21 cellular contexts compared by ENCODE assay signal in genomic region chr5:116562669-116563068, GRCh38. TPM values are rescaled to one million over a fixed set of nuclear protein-coding genes. Genes with fewer than 3 reads are reported as not detected.
"Had no signal": no experiment of that assay in that cellular context is flagged by ENCODE, and none has a peak within 500 bp of the region (broad histone marks: within the 10 kb centered on the region; RNA-seq: fewer than 3 reads in every experiment).

No MANE protein-coding gene starts in this region.

- H3K4me1 Mint-ChIP-seq: stimulated activated naive CD8-positive, alpha-beta T cell treated with anti-CD3 and anti-CD28 coated beads, Interleukin-15, amount 100 ng/mL, for 72 hours had no signal

- H3K9me3 Mint-ChIP-seq: effector memory CD8-positive, alpha-beta T cell; naive thymus-derived CD8-positive, alpha-beta T cell; stimulated activated naive CD8-positive, alpha-beta T cell treated with anti-CD3 and anti-CD28 coated beads, Interleukin-15, amount 100 ng/mL, for 72 hours had no signal

- H3K36me3 ChIP-seq: ovary, spleen, tibial artery, upper lobe of left lung had no signal

- H3K27me3 ChIP-seq: ovary, spleen, testis, tibial artery, upper lobe of left lung had no signal

- H3K4me3 ChIP-seq: ovary, psoas muscle, skin epidermis, spleen, testis, tibial artery, upper lobe of left lung had no signal

- DNase-seq: cerebellar nuclear complex; cortex of kidney; effector memory CD8-positive, alpha-beta T cell; head of caudate nucleus; kidney; naive thymus-derived CD8-positive, alpha-beta T cell; nephron progenitor cell; occipital lobe; ovary; psoas muscle; spleen; stimulated activated CD4-positive, alpha-beta T cell treated with anti-CD3 and anti-CD28 coated beads, Interleukin-2, amount 100 ng/mL, for 48 hours; stimulated activated CD8-positive, alpha-beta memory T cell treated with anti-CD3 and anti-CD28 coated beads, Interleukin-4, amount 100 ng/mL, for 48 hours; stimulated activated naive CD4-positive, alpha-beta T cell; stimulated activated naive CD8-positive, alpha-beta T cell treated with anti-CD3 and anti-CD28 coated beads, Interleukin-15, amount 100 ng/mL, for 72 hours; testis; tibial artery had no signal

- H3K27ac Mint-ChIP-seq: effector memory CD8-positive, alpha-beta T cell; naive thymus-derived CD8-positive, alpha-beta T cell; nephron progenitor cell; stimulated activated naive CD8-positive, alpha-beta T cell treated with anti-CD3 and anti-CD28 coated beads, Interleukin-15, amount 100 ng/mL, for 72 hours had no signal

- H3K4me1 ChIP-seq: tibial artery had no signal

- H3K4me3 Mint-ChIP-seq: effector memory CD8-positive, alpha-beta T cell; naive thymus-derived CD8-positive, alpha-beta T cell; nephron progenitor cell; stimulated activated naive CD8-positive, alpha-beta T cell treated with anti-CD3 and anti-CD28 coated beads, Interleukin-15, amount 100 ng/mL, for 72 hours had no signal

- H3K9me3 ChIP-seq: ovary, psoas muscle, spleen, testis, tibial artery, upper lobe of left lung had no signal

- ATAC-seq: effector memory CD8-positive, alpha-beta T cell; left lobe of liver; naive thymus-derived CD8-positive, alpha-beta T cell; psoas muscle; right cardiac atrium; stimulated activated naive CD8-positive, alpha-beta T cell treated with anti-CD3 and anti-CD28 coated beads, Interleukin-15, amount 100 ng/mL, for 72 hours had no signal

- H3K27ac ChIP-seq: ovary, psoas muscle, skin epidermis, testis, tibial artery, upper lobe of left lung had no signal

RNA-seq across cellular contexts. Expression of gene SEMA6A, which starts 12.0 kb away (rescaled TPM):
- total RNA-seq: naive thymus-derived CD8-positive, alpha-beta T cell had no signal
